18 cellular contexts compared by ENCODE assay signal in the genomic region with DNA sequence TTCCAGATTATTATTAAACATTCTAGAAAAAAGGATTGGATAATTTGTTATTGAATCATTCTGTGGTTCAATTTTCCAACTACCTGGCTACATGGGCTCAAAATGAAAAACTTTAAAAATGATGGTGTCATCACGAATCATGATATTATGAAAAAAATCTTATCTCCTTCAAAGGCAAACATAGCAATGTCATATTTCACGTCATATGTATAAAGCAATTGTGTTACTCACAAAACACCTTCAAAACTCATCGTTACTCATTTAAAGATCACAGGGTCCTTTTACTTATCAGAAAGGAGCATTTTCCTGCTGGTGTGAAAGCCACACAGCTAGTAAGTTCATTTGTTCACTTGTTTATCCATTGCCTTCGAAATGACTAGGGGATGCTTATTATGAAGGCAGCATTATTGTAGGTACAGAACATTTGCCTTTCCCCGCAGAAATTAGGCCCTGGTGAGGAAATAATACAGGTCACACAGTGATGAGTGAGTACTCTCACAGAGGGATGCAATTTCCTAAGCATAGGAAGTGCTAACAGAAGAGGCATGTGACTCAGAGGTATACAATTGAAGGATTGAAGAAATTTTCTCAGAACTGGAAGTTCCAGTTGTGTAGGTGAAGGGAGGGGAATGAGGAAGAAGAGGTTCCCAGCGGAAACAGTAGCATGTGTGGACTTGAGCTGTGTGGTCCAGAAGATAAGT.
A peak's percentile ranks its signal among the peaks of the same experiment; 100 is the strongest.
DNase-seq lines count a peak whose midpoint lies in the region; ATAC-seq, FAIRE-seq and TF ChIP-seq lines count a peak whose summit lies in the region.
"Had no signal": no experiment of that assay in that cellular context is flagged by ENCODE, and none has a peak within 500 bp of the region (broad histone marks: within the 10 kb centered on the region; RNA-seq: fewer than 3 reads in every experiment).

No MANE protein-coding gene starts in this region.

- 49 to 56% methylated on average over 6 of the region's 6 CpGs for WGBS in esophagus squamous epithelium, 2 donors
- WGBS in right cardiac atrium = 86% methylated on average over 6 of the region's 6 CpGs

- intact Hi-C loops in esophagus squamous epithelium (cut with DNase I) (no loop called here), right cardiac atrium (cut with DNase I) (no loop called here)
- intact Hi-C loops in activated CD4-positive, alpha-beta T cell treated with anti-CD3 and anti-CD28 coated beads, Interleukin-2, amount 10 ng/mL, durations not matched to agents 24 days and 14 days (cut with micrococcal nuclease) = no loop called here

- no peak overlapping the region for H3K4me3 Mint-ChIP-seq in neural progenitor cell
- no peak overlapping the region for H3K4me3 Mint-ChIP-seq in activated CD4-positive, alpha-beta T cell treated with anti-CD3 and anti-CD28 coated beads, Interleukin-2, amount 10 ng/mL, durations not matched to agents 24 days and 14 days
- H3K4me3 Mint-ChIP-seq: activated naive CD4-positive, alpha-beta T cell treated with anti-CD3 and anti-CD28 coated beads, Interleukin-2, amount 50 U/mL, for 24 hours; CD14-positive monocyte; natural killer cell had no signal

- H3K4me1 Mint-ChIP-seq in neural progenitor cell = peaks cover 4% of the 10 kb centered on the region
- no peaks in the 10 kb centered on the region for H3K4me1 Mint-ChIP-seq in activated CD4-positive, alpha-beta T cell treated with anti-CD3 and anti-CD28 coated beads, Interleukin-2, amount 10 ng/mL, durations not matched to agents 24 days and 14 days
- H3K4me1 Mint-ChIP-seq: activated naive CD4-positive, alpha-beta T cell treated with anti-CD3 and anti-CD28 coated beads, Interleukin-2, amount 50 U/mL, for 24 hours; CD14-positive monocyte; natural killer cell had no signal

- no peak for ATAC-seq in right cardiac atrium
- ATAC-seq: natural killer cell had no signal

- H2AFZ ChIP-seq in neural progenitor cell (replicated peaks) = no peak overlapping the region

- H3K27me3 ChIP-seq in esophagus squamous epithelium (no peaks in the 10 kb centered on the region), neural progenitor cell (peaks cover 31% of the 10 kb centered on the region), right cardiac atrium (ENCODE audit: control insufficient read depth, insufficient read depth) (no peaks in the 10 kb centered on the region)
- H3K27me3 ChIP-seq: tibial artery had no signal

- no peak for DNase-seq in H54 (ENCODE audit: insufficient read length, low spot score)
- DNase-seq in RCC 7860 (ENCODE audit: low spot score) = peak; percentile 43
- no peak for DNase-seq in esophagus squamous epithelium (lab: John Stamatoyannopoulos, UW)
- DNase-seq in pulmonary artery endothelial cell (ENCODE audit: low read depth, low spot score) = peak; percentile 17
- no peak for DNase-seq in neural progenitor cell (ENCODE audit: low spot score)
- no peak for DNase-seq in activated naive CD4-positive, alpha-beta T cell (lab: John Stamatoyannopoulos, UW)
- DNase-seq in right cardiac atrium = no peak
- no peak for DNase-seq in activated CD4-positive, alpha-beta T cell treated with anti-CD3 and anti-CD28 coated beads, Interleukin-2, amount 10 ng/mL, durations not matched to agents 24 days and 14 days
- DNase-seq: activated CD4-positive, CD25-positive, alpha-beta regulatory T cell treated with anti-CD3 and anti-CD28 coated beads, Interleukin-2, amount 50 U/mL, for 72 hours; activated CD8-positive, alpha-beta memory T cell treated with anti-CD3 and anti-CD28 coated beads, Interleukin-2, amount 50 U/mL, for 48 hours; natural killer cell; NCI-H1417 treated with DMSO at 0.1 percent for 48 hours; NCI-H2227 treated with DMSO at 0.1 percent for 48 hours; retina; stimulated activated CD4-positive, alpha-beta T cell treated with anti-CD3 and anti-CD28 coated beads, Interleukin-4, amount 100 ng/mL, for 1 hour; tibial artery had no signal

- H3K27me3 Mint-ChIP-seq in neural progenitor cell (ENCODE audit: insufficient read depth, low read depth) = no peaks in the 10 kb centered on the region
- no peaks in the 10 kb centered on the region for H3K27me3 Mint-ChIP-seq in activated CD4-positive, alpha-beta T cell treated with anti-CD3 and anti-CD28 coated beads, Interleukin-2, amount 10 ng/mL, durations not matched to agents 24 days and 14 days
- H3K27me3 Mint-ChIP-seq: activated naive CD4-positive, alpha-beta T cell treated with anti-CD3 and anti-CD28 coated beads, Interleukin-2, amount 50 U/mL, for 24 hours had no signal

- H3K4me2 ChIP-seq in neural progenitor cell = no peak overlapping the region

- FAIRE-seq in H54 (lab: Jason Lieb, UNC) (peak; percentile 52), RCC 7860 (lab: Jason Lieb, UNC) (no peak)

- no peak for TF ChIP-seq POLR2A in H54 (IDR thresholded peaks at IDR 0.05; ENCODE audit: low read depth, low read length)
- TF ChIP-seq POLR2A in esophagus squamous epithelium (IDR thresholded peaks at IDR 0.05) = no peak

- H3K27ac ChIP-seq in esophagus squamous epithelium = peak overlapping the region in 3 of 4 donors; percentile 1 to 52 (median 9)
- no peak overlapping the region for H3K27ac ChIP-seq in neural progenitor cell
- H3K27ac ChIP-seq in right cardiac atrium (ENCODE audit: low read length) = no peak overlapping the region
- H3K27ac ChIP-seq: tibial artery had no signal

- TF ChIP-seq CTCF in esophagus squamous epithelium (IDR thresholded peaks at IDR 0.05) (no peak), neural progenitor cell (IDR thresholded peaks at IDR 0.05) (no peak)

- H3F3A ChIP-seq in neural progenitor cell (ENCODE audit: low read depth) = no peaks in the 10 kb centered on the region

- H3K4me1 ChIP-seq in esophagus squamous epithelium (peaks cover 0 to 14% (median 3%) of the 10 kb centered on the region in 3 donors), neural progenitor cell (peaks cover 6% of the 10 kb centered on the region), right cardiac atrium (ENCODE audit: control insufficient read depth, insufficient read depth, low read length) (no peaks in the 10 kb centered on the region)
- H3K4me1 ChIP-seq: tibial artery had no signal

- H3K79me2 ChIP-seq in neural progenitor cell (ENCODE audit: low read depth) = no peaks in the 10 kb centered on the region

- H3K9me3 ChIP-seq in esophagus squamous epithelium (no peaks in the 10 kb centered on the region), neural progenitor cell (ENCODE audit: low read depth) (no peaks in the 10 kb centered on the region), right cardiac atrium (ENCODE audit: control insufficient read depth, low read length) (no peaks in the 10 kb centered on the region)
- H3K9me3 ChIP-seq: tibial artery had no signal

- H4K20me1 ChIP-seq in neural progenitor cell (ENCODE audit: low read depth) = no peaks in the 10 kb centered on the region

- H3K27ac Mint-ChIP-seq in neural progenitor cell = no peak overlapping the region
- no peak overlapping the region for H3K27ac Mint-ChIP-seq in activated CD4-positive, alpha-beta T cell treated with anti-CD3 and anti-CD28 coated beads, Interleukin-2, amount 10 ng/mL, durations not matched to agents 24 days and 14 days
- H3K27ac Mint-ChIP-seq: activated naive CD4-positive, alpha-beta T cell treated with anti-CD3 and anti-CD28 coated beads, Interleukin-2, amount 50 U/mL, for 24 hours; CD14-positive monocyte; natural killer cell had no signal

- H3K36me3 Mint-ChIP-seq in neural progenitor cell = no peaks in the 10 kb centered on the region
- H3K36me3 Mint-ChIP-seq in activated CD4-positive, alpha-beta T cell treated with anti-CD3 and anti-CD28 coated beads, Interleukin-2, amount 10 ng/mL, durations not matched to agents 24 days and 14 days (ENCODE audit: low read depth) = no peaks in the 10 kb centered on the region
- H3K36me3 Mint-ChIP-seq: activated naive CD4-positive, alpha-beta T cell treated with anti-CD3 and anti-CD28 coated beads, Interleukin-2, amount 50 U/mL, for 24 hours; CD14-positive monocyte; natural killer cell had no signal

- no peak overlapping the region for H3K4me3 ChIP-seq in esophagus squamous epithelium
- H3K4me3 ChIP-seq in neural progenitor cell = no peak overlapping the region
- no peak overlapping the region for H3K4me3 ChIP-seq in right cardiac atrium (ENCODE audit: low read length)
- H3K4me3 ChIP-seq: tibial artery had no signal

- H3K9me3 Mint-ChIP-seq in neural progenitor cell = peaks cover 8% of the 10 kb centered on the region
- H3K9me3 Mint-ChIP-seq in activated CD4-positive, alpha-beta T cell treated with anti-CD3 and anti-CD28 coated beads, Interleukin-2, amount 10 ng/mL, durations not matched to agents 24 days and 14 days = no peaks in the 10 kb centered on the region

- H3K36me3 ChIP-seq in esophagus squamous epithelium (no peaks in the 10 kb centered on the region), neural progenitor cell (no peaks in the 10 kb centered on the region)
- H3K36me3 ChIP-seq: tibial artery had no signal

- no peak overlapping the region for H3K9ac ChIP-seq in neural progenitor cell

Comparison
In these comparisons a context has a peak if more than half of its experiments do, and no peak if none do; other contexts are left out.
1. DNase-seq: peak in RCC 7860 (single experiment) and pulmonary artery endothelial cell (single experiment); none in H54 (single experiment), esophagus squamous epithelium (single experiment), neural progenitor cell (single experiment), activated naive CD4-positive, alpha-beta T cell (0 of 4), right cardiac atrium (0 of 3) and activated CD4-positive, alpha-beta T cell treated with anti-CD3 and anti-CD28 coated beads, Interleukin-2, amount 10 ng/mL, durations not matched to agents 24 days and 14 days (single experiment).
2. H3K27ac ChIP-seq: peak in esophagus squamous epithelium (3 of 4); none in neural progenitor cell (single experiment) and right cardiac atrium (single experiment).